ENCODE assay signal across 21 cellular contexts in genomic region chr2:213288913-213289700, GRCh38. TPM values are rescaled to one million over a fixed set of nuclear protein-coding genes. Genes with fewer than 3 reads are reported as not detected.
DNase-seq lines count a peak whose midpoint lies in the region; FAIRE-seq and TF ChIP-seq lines count a peak whose summit lies in the region.
"Had no signal": no experiment of that assay in that cellular context is flagged by ENCODE, and none has a peak within 500 bp of the region (broad histone marks: within the 10 kb centered on the region; RNA-seq: fewer than 3 reads in every experiment).

No MANE protein-coding gene starts in this region.

- FAIRE-seq in keratinocyte (lab: Jason Lieb, UNC) = peak; percentile 49
- FAIRE-seq: A204.1 had no signal

- TF ChIP-seq CTCF in astrocyte of the cerebellum (IDR thresholded peaks at IDR 0.05; ENCODE audit: low read depth, low read length, missing control alignments) (no peak), keratinocyte (optimal IDR thresholded peaks at IDR 0.05 in 1 of 3, IDR thresholded peaks at IDR 0.05 in 1 of 3, conservative IDR thresholded peaks at IDR 0.05 in 1 of 3; ENCODE audit: extremely low read depth in 1 of 3, insufficient read depth in 2 of 3, low read length in 3 of 3) (no peak)

- no peak overlapping the region for H3K27ac ChIP-seq in keratinocyte (ENCODE audit: control insufficient read depth, insufficient read depth, low read length)
- H3K27ac ChIP-seq: heart right ventricle, KMS-11 had no signal

- H3K4me2 ChIP-seq in keratinocyte (ENCODE audit: control insufficient read depth, extremely low read depth, insufficient read depth, low read depth, low read length) = no peak overlapping the region
- H3K4me2 ChIP-seq: KMS-11 had no signal

- no peak overlapping the region for H3K9ac ChIP-seq in keratinocyte (ENCODE audit: control insufficient read depth, extremely low read depth, insufficient read depth, low read length)
- H3K9ac ChIP-seq: KMS-11 had no signal

- no peak overlapping the region for H3K4me3 ChIP-seq in astrocyte of the cerebellum (ENCODE audit: low read depth, low read length)
- H3K4me3 ChIP-seq in keratinocyte (ENCODE audit: control insufficient read depth in 2 of 3, extremely low read depth in 1 of 3, insufficient read depth in 2 of 3, low read depth in 1 of 3, low read length in 3 of 3) = no peak overlapping the region
- H3K4me3 ChIP-seq: heart right ventricle had no signal

- peaks cover 5% of the 10 kb centered on the region for H3K4me1 ChIP-seq in keratinocyte (ENCODE audit: control insufficient read depth, extremely low read depth, insufficient read depth, low read length)

- H2AFZ ChIP-seq in keratinocyte (ENCODE audit: control insufficient read depth, low read length) = no peak overlapping the region

- no peaks in the 10 kb centered on the region for H3K9me1 ChIP-seq in keratinocyte (ENCODE audit: control insufficient read depth, extremely low read depth, insufficient read depth, low read length)

- dilution Hi-C loops in keratinocyte (cut with MboI; ENCODE audit: extremely low pct_ligation_motif_present, low sequenced_read_pairs) = no loop called here

- H4K20me1 ChIP-seq in keratinocyte (ENCODE audit: control insufficient read depth, extremely low read depth, insufficient read depth, low read length) = no peaks in the 10 kb centered on the region

- no peaks in the 10 kb centered on the region for H3K9me3 ChIP-seq in keratinocyte (ENCODE audit: control insufficient read depth, low read depth, low read length)
- H3K9me3 ChIP-seq: heart right ventricle had no signal

- H3K27me3 ChIP-seq in keratinocyte (ENCODE audit: control insufficient read depth, extremely low read depth, insufficient read depth, low read length) = no peaks in the 10 kb centered on the region
- H3K27me3 ChIP-seq: heart right ventricle had no signal

- no peaks in the 10 kb centered on the region for H3K36me3 ChIP-seq in keratinocyte (ENCODE audit: control insufficient read depth in 2 of 2, extremely low read depth in 1 of 2, insufficient read depth in 2 of 2, low read length in 2 of 2)
- H3K36me3 ChIP-seq: heart right ventricle had no signal

- H3K79me2 ChIP-seq in keratinocyte (ENCODE audit: control insufficient read depth, insufficient read depth, low read length) = peaks cover 3% of the 10 kb centered on the region

- peak; percentile 25 for DNase-seq in A172 (ENCODE audit: low spot score)
- peak; percentile 79 for DNase-seq in HT-29 (ENCODE audit: low spot score)
- peak; percentile 49 for DNase-seq in astrocyte of the cerebellum (ENCODE audit: low read depth)
- no peak for DNase-seq in keratinocyte (ENCODE audit: low read depth, low spot score)
- DNase-seq in OCI-M1 (lab: John Stamatoyannopoulos, UW) = no peak
- no peak for DNase-seq in UCSD-AML1 (lab: John Stamatoyannopoulos, UW; ENCODE audit: unreplicated experiment)
- DNase-seq in midbrain (lab: John Stamatoyannopoulos, UW) = no peak
- DNase-seq in AG20443 (ENCODE audit: low spot score) = no peak
- DNase-seq: activated CD4-positive, alpha-beta T cell treated with anti-CD3 and anti-CD28 coated beads, Interleukin-2, amount 50 U/mL, for 1 hour; activated CD8-positive, alpha-beta memory T cell treated with anti-CD3 and anti-CD28 coated beads, Interleukin-2, amount 50 U/mL, for 48 hours; activated gamma-delta T cell treated with Interleukin-2 at 50 U/mL for 16 hours; amygdala; heart right ventricle; left cardiac atrium; mesenchymal stem cell; NCI-H1092 treated with DMSO at 0.1 percent for 48 hours; NCI-H2081 treated with DMSO at 0.1 percent for 48 hours; NCI-H510A; stimulated activated CD4-positive, alpha-beta T cell treated with anti-CD3 and anti-CD28 coated beads, Interleukin-4, amount 100 ng/mL, for 24 hours had no signal

- in situ Hi-C loops in astrocyte of the cerebellum (cut with HindIII; ENCODE audit: low sequenced_read_pairs) = no loop called here

RNA-seq across cellular contexts. Expression of gene SPAG16, which starts 4.8 kb away (rescaled TPM):
- total RNA-seq in A172 (2014; rRNA removed; shearing (Covaris generic)) = 50.9 and 57.0 TPM in 2 replicates
- 16.2 and 17.7 TPM in 2 replicates for total RNA-seq in HT-29 (2014; rRNA removed; shearing (Covaris generic))
- polyA plus RNA-seq in keratinocyte = 11.0 to 19.6 TPM (median 11.4 TPM) in 3 replicates
- polyA plus RNA-seq in keratinocyte (2011; ENCODE audit: low read depth) = 46.1 TPM
- 14.3 and 20.0 TPM in 2 replicates for polyA plus RNA-seq in keratinocyte (2011; cell fraction: cytosol; rRNA removed)
- polyA plus RNA-seq in keratinocyte (2011; cell fraction: nucleus; rRNA removed) = 7.6 and 11.4 TPM in 2 replicates
- polyA plus RNA-seq in keratinocyte (2012; ENCODE audit: low replicate concordance) = 10.7 and 13.1 TPM in 2 replicates
- polyA minus RNA-seq in keratinocyte = 1.2 to 11.8 TPM (median 3.3 TPM) in 3 replicates
- 20.3 TPM for polyA minus RNA-seq in keratinocyte (2011; cell fraction: cytosol; rRNA and poly(A)+ RNA removed)
- 7.1 and 15.6 TPM in 2 replicates for polyA minus RNA-seq in keratinocyte (2011; cell fraction: nucleus; rRNA and poly(A)+ RNA removed)

Comparison
In these comparisons a context has a peak if more than half of its experiments do, and no peak if none do; other contexts are left out.
1. DNase-seq: peak in A172 (single experiment), HT-29 (single experiment) and astrocyte of the cerebellum (single experiment); none in keratinocyte (single experiment), OCI-M1 (single experiment), UCSD-AML1 (single experiment), midbrain (single experiment) and AG20443 (single experiment).